17 cellular contexts compared by ENCODE assay signal in genomic region chr1:16250547-16251251, GRCh38. TPM values are rescaled to one million over a fixed set of nuclear protein-coding genes. Genes with fewer than 3 reads are reported as not detected.
DNase-seq lines count a peak whose midpoint lies in the region; ATAC-seq and TF ChIP-seq lines count a peak whose summit lies in the region.
"Had no signal": no experiment of that assay in that cellular context is flagged by ENCODE, and none has a peak within 500 bp of the region (broad histone marks: within the 10 kb centered on the region; RNA-seq: fewer than 3 reads in every experiment).

No MANE protein-coding gene starts in this region.

- peaks cover 50 to 76% (median 62%) of the 10 kb centered on the region in 4 donors for H3K4me1 ChIP-seq in esophagus muscularis mucosa
- H3K4me1 ChIP-seq: neural progenitor cell had no signal

- peaks cover 15 to 58% (median 56%) of the 10 kb centered on the region in 4 donors for H3K36me3 ChIP-seq in esophagus muscularis mucosa

- peak overlapping the region; percentile 78 to 85 (median 80) for H3K27ac ChIP-seq in esophagus muscularis mucosa (replicated peaks in 1 of 4)
- H3K27ac ChIP-seq: A549, epithelial cell of prostate, neural progenitor cell had no signal

- H3K9me3 ChIP-seq in esophagus muscularis mucosa: no peaks in the 10 kb centered on the region
- H3K9me3 ChIP-seq: A549 had no signal

- no peaks in the 10 kb centered on the region for H3K27me3 ChIP-seq in esophagus muscularis mucosa
- H3K27me3 ChIP-seq: neural progenitor cell had no signal

- intact Hi-C loops in Right ventricle myocardium inferior (cut with DNase I) (no loop called here), left cardiac atrium (cut with DNase I) (no loop called here), esophagus muscularis mucosa (cut with DNase I) (no loop called here)

- TF ChIP-seq POLR2A in esophagus muscularis mucosa (IDR thresholded peaks at IDR 0.05; ENCODE audit: low read depth): no peak

- TF ChIP-seq CTCF in esophagus muscularis mucosa (IDR thresholded peaks at IDR 0.05): no peak

- DNase-seq in Right ventricle myocardium inferior (ENCODE audit: missing footprints) (no peak), left cardiac atrium (no peak), esophagus muscularis mucosa (ENCODE audit: extremely low spot score) (no peak), myocyte (ENCODE audit: low read depth) (peak; percentile 70), SHP77 (lab: John Stamatoyannopoulos, UW) (no peak), HK-2 (ENCODE audit: unreplicated experiment) (no peak)
- DNase-seq: activated CD8-positive, alpha-beta memory T cell treated with anti-CD3 and anti-CD28 coated beads, Interleukin-2, amount 50 U/mL, for 4 hours; amygdala; DMS79 treated with DMSO at 0.1 percent for 48 hours; NCI-H2107; PC-3 had no signal

- H3K4me3 ChIP-seq in esophagus muscularis mucosa: no peak overlapping the region
- H3K4me3 ChIP-seq: A549, neural progenitor cell had no signal

- WGBS in esophagus muscularis mucosa: 71% methylated on average over 8 of the region's 14 CpGs

- no peak for TF ChIP-seq EP300 in esophagus muscularis mucosa (IDR thresholded peaks at IDR 0.05)

- ATAC-seq in Right ventricle myocardium inferior (peak; percentile 43), left cardiac atrium (no peak), esophagus mucosa (no peak), HG02870 (IDR thresholded peaks at IDR 0.05; ENCODE audit: unreplicated experiment) (no peak)
- ATAC-seq: A549; PC-3; stimulated activated effector memory CD8-positive, alpha-beta T cell treated with anti-CD3 and anti-CD28 coated beads, Interleukin-12 subunit alpha, Interleukin-12 subunit beta, amount 100 ng/mL, for 72 hours had no signal

RNA-seq across cellular contexts. Expression of gene CPLANE2, which starts 13.7 kb away (rescaled TPM):
- 11.8 TPM for total RNA-seq in Right ventricle myocardium inferior
- total RNA-seq in left cardiac atrium: 1 to 10 TPM; 4.7 to 7.2 TPM
- 10 to 100 TPM in 2 of 4 donors, 1 to 10 TPM in 2; 7.5 to 26.0 (median 12.2) TPM for total RNA-seq in esophagus muscularis mucosa
- total RNA-seq in myocyte: 11.3 and 16.3 TPM in 2 replicates
- polyA plus RNA-seq in myocyte (2012): 12.0 TPM
- 11.4 TPM for total RNA-seq in esophagus mucosa

RNA-seq across cellular contexts. Expression of gene ARHGEF19, which starts 38.2 kb away (rescaled TPM):
- total RNA-seq in Right ventricle myocardium inferior: 2.8 TPM
- total RNA-seq in left cardiac atrium: 1 to 10 TPM; 2.1 to 4.7 TPM
- total RNA-seq in esophagus muscularis mucosa: 1 to 10 TPM; 3.3 to 4.6 (median 3.9) TPM
- 0.31 and 0.67 TPM in 2 replicates for total RNA-seq in myocyte
- polyA plus RNA-seq in myocyte (2012): 1.2 TPM
- total RNA-seq in esophagus mucosa: 21.9 TPM
